ENCODE assay signal across 7 cellular contexts in the genomic region with DNA sequence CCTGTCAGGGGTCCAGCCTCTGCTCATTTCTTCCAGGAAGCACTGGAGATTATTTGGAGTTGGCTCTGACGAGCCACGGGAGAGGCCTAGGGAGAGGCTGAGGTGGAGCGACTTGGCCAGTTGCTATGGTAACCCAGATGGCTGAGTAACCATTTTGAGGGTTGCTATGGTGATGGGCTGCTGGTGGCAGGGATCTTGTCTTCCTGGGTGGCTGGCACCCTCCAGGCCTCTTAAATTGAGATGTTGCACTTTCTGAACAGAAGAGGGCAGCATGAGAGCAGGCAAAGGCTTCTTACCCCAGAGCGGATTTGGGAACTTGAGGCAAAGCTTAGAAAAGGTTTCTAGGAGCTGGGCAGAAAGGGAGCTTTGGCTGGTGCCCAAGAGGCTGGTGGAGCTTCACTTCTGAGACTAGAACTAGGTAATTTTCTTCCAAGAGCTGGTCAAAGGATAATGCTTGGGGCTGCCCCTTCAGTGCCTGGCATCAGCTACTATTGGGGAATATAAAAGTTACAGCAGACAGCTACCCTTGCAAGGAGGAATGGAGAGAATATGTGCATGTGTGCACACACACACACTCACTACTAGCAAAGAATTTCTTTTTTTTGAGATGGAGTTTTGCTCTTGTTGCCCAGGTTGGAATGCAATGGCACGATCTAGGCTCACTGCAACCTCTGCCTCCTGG.
DNase-seq lines count a peak whose midpoint lies in the region; ATAC-seq, FAIRE-seq and TF ChIP-seq lines count a peak whose summit lies in the region.

No MANE protein-coding gene starts in this region.

- H3K4me1 ChIP-seq in right atrium auricular region = peaks cover 0 to 20% of the 10 kb centered on the region in 2 donors

- no peak overlapping the region for H3K4me3 ChIP-seq in right atrium auricular region

- H3K9me3 ChIP-seq in right atrium auricular region = no peaks in the 10 kb centered on the region

- peak; percentile 51 to 82 for TF ChIP-seq CTCF in right atrium auricular region (IDR thresholded peaks at IDR 0.05)

- no peak for ATAC-seq in GM18511 (IDR thresholded peaks at IDR 0.05; ENCODE audit: unreplicated experiment)

- no peaks in the 10 kb centered on the region for H3K27me3 ChIP-seq in right atrium auricular region

- FAIRE-seq in GM12891 (lab: Jason Lieb, UNC) = peak; percentile 91

- H3K36me3 ChIP-seq in right atrium auricular region = no peaks in the 10 kb centered on the region

- DNase-seq in GM12891 (ENCODE audit: insufficient read length, low spot score) (peak; percentile 66), NCI-H146 treated with DMSO at 0.1 percent for 48 hours (lab: John Stamatoyannopoulos, UW; ENCODE audit: unreplicated experiment) (peak; percentile 62), T-helper 1 cell (peak; percentile 14 to 79 (median 56)), right atrium auricular region (ENCODE audit: low spot score) (peak; percentile 76), renal cortical epithelial cell (ENCODE audit: low read depth) (peak; percentile 82)

- TF ChIP-seq POLR2A in GM12891 (IDR thresholded peaks at IDR 0.05; ENCODE audit: low read depth, low read length) = no peak

- H3K27ac ChIP-seq in angular gyrus (ENCODE audit: low read depth, low read length) (peak overlapping the region; percentile 70), right atrium auricular region (no peak overlapping the region)

TF ChIP-seq in GM12891, 5 proteins besides CTCF, POLR2A, EP300 and RAD21:
- no peak for TF ChIP-seq PAX5 (IDR thresholded peaks at IDR 0.05; ENCODE audit: insufficient read depth, low read length, severe bottlenecking)
- TF ChIP-seq POLR2AphosphoS5 (IDR thresholded peaks at IDR 0.05; ENCODE audit: low read depth, low read length) = no peak
- no peak for TF ChIP-seq SPI1 (IDR thresholded peaks at IDR 0.05; ENCODE audit: low read depth, low read length)
- TF ChIP-seq TAF1 (IDR thresholded peaks at IDR 0.05; ENCODE audit: low read depth, low read length) = no peak
- TF ChIP-seq POU2F2 (IDR thresholded peaks at IDR 0.05; ENCODE audit: low read depth, low read length) = no peak
